16 cellular contexts compared by ENCODE assay signal in genomic region chr11:8786933-8787332, GRCh38.
DNase-seq lines count a peak whose midpoint lies in the region; ATAC-seq, FAIRE-seq and TF ChIP-seq lines count a peak whose summit lies in the region.
"Had no signal": no experiment of that assay in that cellular context is flagged by ENCODE, and none has a peak within 500 bp of the region (broad histone marks: within the 10 kb centered on the region; RNA-seq: fewer than 3 reads in every experiment).

No MANE protein-coding gene starts in this region.

- intact Hi-C loops in left ventricle myocardium superior (cut with micrococcal nuclease): no loop called here
- intact Hi-C loops in colonic mucosa (cut with DNase I): no loop called here
- intact Hi-C loops in upper lobe of right lung (cut with DNase I): no loop called here

- H3K9me3 ChIP-seq in right atrium auricular region (no peaks in the 10 kb centered on the region), colonic mucosa (no peaks in the 10 kb centered on the region), keratinocyte (ENCODE audit: control insufficient read depth, low read depth, low read length) (no peaks in the 10 kb centered on the region), upper lobe of right lung (no peaks in the 10 kb centered on the region)
- H3K9me3 ChIP-seq: Caco-2 had no signal

- no peaks in the 10 kb centered on the region for H3K36me3 Mint-ChIP-seq in glutamatergic neuron (ENCODE audit: unreplicated experiment)

- no peaks in the 10 kb centered on the region for H4K20me1 ChIP-seq in keratinocyte (ENCODE audit: control insufficient read depth, extremely low read depth, insufficient read depth, low read length)

- no peak for FAIRE-seq in keratinocyte (lab: Jason Lieb, UNC)

- no peak for DNase-seq in right atrium auricular region (ENCODE audit: low spot score)
- no peak for DNase-seq in left ventricle myocardium superior
- no peak for DNase-seq in colonic mucosa
- DNase-seq in keratinocyte (ENCODE audit: low read depth, low spot score): no peak
- no peak for DNase-seq in upper lobe of right lung
- no peak for DNase-seq in NCI-H2029 (lab: John Stamatoyannopoulos, UW)
- no peak for DNase-seq in NCI-H69 (lab: John Stamatoyannopoulos, UW)
- no peak for DNase-seq in glutamatergic neuron
- DNase-seq: activated CD4-positive, alpha-beta T cell treated with anti-CD3 and anti-CD28 coated beads, Interleukin-2, amount 10 ng/mL, durations not matched to agents 24 days and 14 days; activated T-cell treated with anti-CD3 and anti-CD28 coated beads, Interleukin-2, amount 50 U/mL, for 48 hours; effector CD8-positive, alpha-beta T cell; GF-D8; Karpas-422; NCI-H1930 had no signal

- ATAC-seq in left ventricle myocardium superior (no peak), upper lobe of right lung (no peak)

- TF ChIP-seq CTCF in right atrium auricular region (IDR thresholded peaks at IDR 0.05) (no peak), colonic mucosa (IDR thresholded peaks at IDR 0.05) (no peak), keratinocyte (optimal IDR thresholded peaks at IDR 0.05 in 1 of 3, IDR thresholded peaks at IDR 0.05 in 1 of 3, conservative IDR thresholded peaks at IDR 0.05 in 1 of 3; ENCODE audit: extremely low read depth in 1 of 3, insufficient read depth in 2 of 3, low read length in 3 of 3) (peak in 2 of 3 experiments; percentile 11 to 17), upper lobe of right lung (IDR thresholded peaks at IDR 0.05) (peak; percentile 19), glutamatergic neuron (IDR thresholded peaks at IDR 0.05; ENCODE audit: partially characterized antibody, unreplicated experiment) (no peak)

- no peak overlapping the region for H3K4me3 ChIP-seq in right atrium auricular region
- no peak overlapping the region for H3K4me3 ChIP-seq in colonic mucosa
- H3K4me3 ChIP-seq in keratinocyte (ENCODE audit: control insufficient read depth in 2 of 3, extremely low read depth in 1 of 3, insufficient read depth in 2 of 3, low read depth in 1 of 3, low read length in 3 of 3): no peak overlapping the region
- H3K4me3 ChIP-seq in upper lobe of right lung: no peak overlapping the region
- H3K4me3 ChIP-seq: skin epidermis had no signal

- no peaks in the 10 kb centered on the region for H3K27me3 Mint-ChIP-seq in glutamatergic neuron (ENCODE audit: unreplicated experiment)

- H3K79me2 ChIP-seq in keratinocyte (ENCODE audit: control insufficient read depth, insufficient read depth, low read length): peaks cover 80% of the 10 kb centered on the region

- H3K27ac ChIP-seq in right atrium auricular region: peak overlapping the region; percentile 42 to 61
- peak overlapping the region; percentile 53 for H3K27ac ChIP-seq in colonic mucosa
- no peak overlapping the region for H3K27ac ChIP-seq in keratinocyte (ENCODE audit: control insufficient read depth, insufficient read depth, low read length)
- no peak overlapping the region for H3K27ac ChIP-seq in upper lobe of right lung

- no peak overlapping the region for H3K4me3 Mint-ChIP-seq in glutamatergic neuron (ENCODE audit: unreplicated experiment)
- H3K4me3 Mint-ChIP-seq: activated CD4-positive, alpha-beta T cell treated with anti-CD3 and anti-CD28 coated beads, Interleukin-2, amount 10 ng/mL, durations not matched to agents 24 days and 14 days had no signal

- H3K9me1 ChIP-seq in keratinocyte (ENCODE audit: control insufficient read depth, extremely low read depth, insufficient read depth, low read length): peaks cover 2% of the 10 kb centered on the region

- H3K4me1 ChIP-seq in right atrium auricular region: peaks cover 0 to 48% of the 10 kb centered on the region in 2 donors
- H3K4me1 ChIP-seq in colonic mucosa: no peaks in the 10 kb centered on the region
- peaks cover 6% of the 10 kb centered on the region for H3K4me1 ChIP-seq in keratinocyte (ENCODE audit: control insufficient read depth, extremely low read depth, insufficient read depth, low read length)
- peaks cover 13% of the 10 kb centered on the region for H3K4me1 ChIP-seq in upper lobe of right lung

- dilution Hi-C loops in keratinocyte (cut with MboI; ENCODE audit: extremely low pct_ligation_motif_present, low sequenced_read_pairs): no loop called here

- H3K27ac Mint-ChIP-seq in glutamatergic neuron (ENCODE audit: unreplicated experiment): no peak overlapping the region
- H3K27ac Mint-ChIP-seq: activated CD4-positive, alpha-beta T cell treated with anti-CD3 and anti-CD28 coated beads, Interleukin-2, amount 10 ng/mL, durations not matched to agents 24 days and 14 days had no signal

- H3K27me3 ChIP-seq in right atrium auricular region: no peaks in the 10 kb centered on the region
- no peaks in the 10 kb centered on the region for H3K27me3 ChIP-seq in colonic mucosa
- no peaks in the 10 kb centered on the region for H3K27me3 ChIP-seq in keratinocyte (ENCODE audit: control insufficient read depth, extremely low read depth, insufficient read depth, low read length)
- no peaks in the 10 kb centered on the region for H3K27me3 ChIP-seq in upper lobe of right lung

- H3K4me1 Mint-ChIP-seq in glutamatergic neuron (ENCODE audit: low read depth, unreplicated experiment): no peaks in the 10 kb centered on the region
- H3K4me1 Mint-ChIP-seq: activated CD4-positive, alpha-beta T cell treated with anti-CD3 and anti-CD28 coated beads, Interleukin-2, amount 10 ng/mL, durations not matched to agents 24 days and 14 days had no signal

- H3K36me3 ChIP-seq in right atrium auricular region (no peaks in the 10 kb centered on the region), colonic mucosa (no peaks in the 10 kb centered on the region), keratinocyte (ENCODE audit: control insufficient read depth in 2 of 2, extremely low read depth in 1 of 2, insufficient read depth in 2 of 2, low read length in 2 of 2) (peaks cover 2 to 6% of the 10 kb centered on the region in 2 experiments), upper lobe of right lung (no peaks in the 10 kb centered on the region)

- H3K4me2 ChIP-seq in keratinocyte (ENCODE audit: control insufficient read depth, extremely low read depth, insufficient read depth, low read depth, low read length): no peak overlapping the region

- H3K9me3 Mint-ChIP-seq in glutamatergic neuron (ENCODE audit: unreplicated experiment): peaks cover 3% of the 10 kb centered on the region
- H3K9me3 Mint-ChIP-seq: activated CD4-positive, alpha-beta T cell treated with anti-CD3 and anti-CD28 coated beads, Interleukin-2, amount 10 ng/mL, durations not matched to agents 24 days and 14 days had no signal

- H3K9ac ChIP-seq in colonic mucosa (ENCODE audit: low read depth in 2 of 2, low read length in 2 of 2): peak overlapping the region in 1 of 2 donors; percentile 57
- H3K9ac ChIP-seq in keratinocyte (ENCODE audit: control insufficient read depth, extremely low read depth, insufficient read depth, low read length): no peak overlapping the region

- no peak overlapping the region for H2AFZ ChIP-seq in keratinocyte (ENCODE audit: control insufficient read depth, low read length)

Comparison
In these comparisons a context has a peak if more than half of its experiments do, and no peak if none do; other contexts are left out.
1. H3K27ac ChIP-seq: peak in right atrium auricular region (2 of 2) and colonic mucosa (single experiment); none in keratinocyte (single experiment) and upper lobe of right lung (single experiment).
2. CTCF ChIP-seq: peak in keratinocyte (2 of 3) and upper lobe of right lung (single experiment); none in right atrium auricular region (0 of 2), colonic mucosa (single experiment) and glutamatergic neuron (single experiment).